8 cellular contexts compared by ENCODE assay signal in genomic region chr14:22597771-22598098, GRCh38. TPM values are rescaled to one million over a fixed set of nuclear protein-coding genes. Genes with fewer than 3 reads are reported as not detected.
DNase-seq lines count a peak whose midpoint lies in the region; ATAC-seq and TF ChIP-seq lines count a peak whose summit lies in the region.

No MANE protein-coding gene starts in this region.

- H3K4me1 ChIP-seq in BLaER1 treated with 17β-estradiol and CSF1 and Interleukin-3, amounts not matched to agents 10 nM and 100 nM = peaks cover 18 to 46% (median 35%) of the 10 kb centered on the region in 10 experiments
- H3K4me1 ChIP-seq in HAP-1 (0 out of 2 replicates have a peak, but pooled peaks cover 6% of the 10 kb centered on the region), heart right ventricle (peaks cover 0 to 26% (median 21%) of the 10 kb centered on the region in 9 donors), skeletal muscle satellite cell (ENCODE audit: control insufficient read depth, insufficient read depth, low read length) (peaks cover 16% of the 10 kb centered on the region)

- no peaks in the 10 kb centered on the region; a peak in 3 of 22 replicates for H3K27me3 ChIP-seq in BLaER1 treated with 17β-estradiol and CSF1 and Interleukin-3, amounts not matched to agents 10 nM and 100 nM
- H3K27me3 ChIP-seq in HAP-1 (ENCODE audit: low read depth) = peaks cover 18% of the 10 kb centered on the region
- H3K27me3 ChIP-seq in heart right ventricle = no peaks in the 10 kb centered on the region
- peaks cover 9% of the 10 kb centered on the region for H3K27me3 ChIP-seq in skeletal muscle satellite cell (ENCODE audit: control insufficient read depth, insufficient read depth, low read length)

- peak overlapping the region; percentile 83 to 98 (median 94) for H3K4me2 ChIP-seq in BLaER1 treated with 17β-estradiol and CSF1 and Interleukin-3, amounts not matched to agents 10 nM and 100 nM
- H3K4me2 ChIP-seq in skeletal muscle satellite cell (ENCODE audit: low read length) = peak overlapping the region; percentile 97

- H3K9me3 ChIP-seq in BLaER1 treated with 17β-estradiol and CSF1 and Interleukin-3, amounts not matched to agents 10 nM and 100 nM (replicated peaks in 1 of 11) = no peaks in the 10 kb centered on the region
- H3K9me3 ChIP-seq in HAP-1 (no peaks in the 10 kb centered on the region), heart right ventricle (no peaks in the 10 kb centered on the region), skeletal muscle satellite cell (replicated peaks; ENCODE audit: low read length) (no peaks in the 10 kb centered on the region)

- in situ Hi-C loops in HAP-1 (cut with MboI; ENCODE audit: low sequenced_read_pairs) = no loop called here

- 8 to 14% methylated on average over 9 of the region's 9 CpGs for WGBS in heart right ventricle, 2 donors

- peaks cover 0 to 12% (median 0%) of the 10 kb centered on the region in 11 experiments; a peak in 2 of 22 replicates for H4K20me1 ChIP-seq in BLaER1 treated with 17β-estradiol and CSF1 and Interleukin-3, amounts not matched to agents 10 nM and 100 nM

- peak in 3 of 8 donors; percentile 9 to 17 (median 13) for ATAC-seq in heart right ventricle
- ATAC-seq in GM21515 (IDR thresholded peaks at IDR 0.05; ENCODE audit: unreplicated experiment) = no peak
- no peak for ATAC-seq in esophagus mucosa

- intact Hi-C loops in heart right ventricle (cut with DNase I) = no loop called here

- H3K36me3 ChIP-seq in BLaER1 treated with 17β-estradiol and CSF1 and Interleukin-3, amounts not matched to agents 10 nM and 100 nM = peaks cover 7 to 16% (median 13%) of the 10 kb centered on the region in 11 experiments; a peak in 15 of 22 replicates
- H3K36me3 ChIP-seq in HAP-1 (replicated peaks) (no peaks in the 10 kb centered on the region; the same call in 1 of the 2 replicates), heart right ventricle (peaks cover 0 to 17% (median 14%) of the 10 kb centered on the region in 9 donors), skeletal muscle satellite cell (ENCODE audit: insufficient read depth, low read length) (peaks cover 11% of the 10 kb centered on the region)

- H3K27ac ChIP-seq in BLaER1 treated with 17β-estradiol and CSF1 and Interleukin-3, amounts not matched to agents 10 nM and 100 nM = peak overlapping the region in 6 of 11 experiments; percentile 50 to 75 (median 62); a peak in 9 of 22 replicates
- H3K27ac ChIP-seq in heart right ventricle = peak overlapping the region in 9 of 10 donors; percentile 75 to 93 (median 83)

- peak overlapping the region; percentile 66 to 83 (median 80) for H3K9ac ChIP-seq in BLaER1 treated with 17β-estradiol and CSF1 and Interleukin-3, amounts not matched to agents 10 nM and 100 nM
- H3K9ac ChIP-seq in skeletal muscle satellite cell (ENCODE audit: low read depth, low read length) = peak overlapping the region; percentile 84

- TF ChIP-seq CTCF in WI38 (IDR thresholded peaks at IDR 0.05; ENCODE audit: low read depth, low read length) (no peak), heart right ventricle (IDR thresholded peaks at IDR 0.05) (no peak)

- peak overlapping the region; percentile 65 to 92 (median 76) for H3K4me3 ChIP-seq in BLaER1 treated with 17β-estradiol and CSF1 and Interleukin-3, amounts not matched to agents 10 nM and 100 nM
- H3K4me3 ChIP-seq in HAP-1 (peak overlapping the region; percentile 66), WI38 (ENCODE audit: low read depth, low read length) (peak overlapping the region; percentile 92), heart right ventricle (peak overlapping the region; percentile 69 to 91 (median 74)), skeletal muscle satellite cell (ENCODE audit: low read length) (peak overlapping the region; percentile 76)

- no peak for DNase-seq in HAP-1 (ENCODE audit: low spot score in 2 of 2)
- DNase-seq in heart right ventricle = no peak
- no peak for DNase-seq in NCI-H2029 treated with DMSO at 0.1 percent for 48 hours (lab: John Stamatoyannopoulos, UW)

RNA-seq across cellular contexts. Expression of gene ABHD4, which starts 0.4 kb away (rescaled TPM):
- 10 to 100 TPM; 14.9 to 35.7 (median 22.7) TPM for total RNA-seq in heart right ventricle
- polyA plus RNA-seq in heart right ventricle = 10 to 100 TPM; 13.7 to 15.1 TPM
- 8.6 and 11.6 TPM in 2 replicates for total RNA-seq in skeletal muscle satellite cell (2012; rRNA removed)
- total RNA-seq in esophagus mucosa = 31.0 TPM

RNA-seq across cellular contexts. Expression of gene DAD1, which starts 8.7 kb away (rescaled TPM):
- 100 to 1,000 TPM; 115 to 182 (median 136) TPM for total RNA-seq in heart right ventricle
- polyA plus RNA-seq in heart right ventricle = 100 to 1,000 TPM in 1 of 2 donors, 10 to 100 TPM in 1; 82.4 to 420 TPM
- total RNA-seq in skeletal muscle satellite cell (2012; rRNA removed) = 463 and 696 TPM in 2 replicates
- total RNA-seq in esophagus mucosa = 163 TPM

RNA-seq across cellular contexts. Expression of gene OR6J1, which starts 46.4 kb away (rescaled TPM):
- total RNA-seq in heart right ventricle (not detected), esophagus mucosa (not detected)
- not detected for polyA plus RNA-seq in heart right ventricle
- not detected in 2 replicates for total RNA-seq in skeletal muscle satellite cell (2012; rRNA removed)
